32 cellular contexts compared by ENCODE assay signal in the genomic region with DNA sequence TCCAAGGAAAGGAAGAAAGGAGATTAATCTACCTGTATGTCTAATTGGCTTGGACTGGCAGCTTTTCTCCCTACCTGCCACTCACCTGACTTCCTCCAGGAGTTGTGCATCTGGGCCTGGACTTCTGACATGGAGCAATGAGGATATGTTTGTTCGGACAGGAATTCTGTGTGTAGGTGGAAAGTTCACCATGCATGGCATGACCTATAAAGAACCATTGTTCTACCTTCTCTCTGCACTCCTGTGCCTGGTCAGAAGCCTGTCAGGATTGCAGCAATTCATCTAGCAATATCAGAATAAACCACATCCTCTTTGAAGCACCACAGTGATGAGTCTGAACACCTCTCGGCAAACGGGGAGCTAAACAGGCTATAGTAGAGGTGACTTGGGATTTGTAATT. TPM values are rescaled to one million over a fixed set of nuclear protein-coding genes. Genes with fewer than 3 reads are reported as not detected.
"Had no signal": no experiment of that assay in that cellular context is flagged by ENCODE, and none has a peak within 500 bp of the region (broad histone marks: within the 10 kb centered on the region; RNA-seq: fewer than 3 reads in every experiment).

No MANE protein-coding gene starts in this region.

- DNase-seq: activated CD4-positive, alpha-beta memory T cell treated with anti-CD3 and anti-CD28 coated beads for 36 hours; activated CD4-positive, alpha-beta T cell treated with anti-CD3 and anti-CD28 coated beads for 36 hours; activated CD4-positive, alpha-beta T cell treated with anti-CD3 and anti-CD28 coated beads, Interleukin-2, amount 10 ng/mL, durations not matched to agents 24 days and 14 days; activated CD4-positive, CD25-positive, alpha-beta regulatory T cell; activated CD4-positive, CD25-positive, alpha-beta regulatory T cell treated with anti-CD3 and anti-CD28 coated beads, Interleukin-2, amount 50 U/mL, for 72 hours; activated CD8-positive, alpha-beta memory T cell treated with anti-CD3 and anti-CD28 coated beads, Interleukin-2, amount 10 ng/mL, durations not matched to agents 7 days and 5 days; activated CD8-positive, alpha-beta memory T cell treated with anti-CD3 and anti-CD28 coated beads, Interleukin-2, amount 50 U/mL, for 4 hours; activated CD8-positive, alpha-beta T cell treated with anti-CD3 and anti-CD28 coated beads, Interleukin-2, amount 10 ng/mL, durations not matched to agents 7 days and 5 days; activated effector memory CD4-positive, alpha-beta T cell treated with anti-CD3 and anti-CD28 coated beads, Interleukin-2, amount 50 U/mL, for 16 hours; activated naive CD4-positive, alpha-beta T cell treated with anti-CD3 and anti-CD28 coated beads for 36 hours; activated naive CD8-positive, alpha-beta T cell treated with anti-CD3 and anti-CD28 coated beads for 36 hours; activated naive CD8-positive, alpha-beta T cell treated with anti-CD3 and anti-CD28 coated beads, Interleukin-2, amount 50 U/mL, for 24 hours; activated T-cell treated with anti-CD3 and anti-CD28 coated beads, Interleukin-2, amount 50 U/mL, for 1 hour; activated T-cell treated with anti-CD3 and anti-CD28 coated beads, Interleukin-2, amount 50 U/mL, for 48 hours; adrenal gland; amygdala; aorta; body of pancreas; caudate nucleus; colonic mucosa; effector memory CD4-positive, alpha-beta T cell; endodermal cell; foreskin keratinocyte; gastrocnemius medialis; heart right ventricle; T-helper 2 cell had no signal

- H3K27me3 ChIP-seq: adrenal gland, body of pancreas, colonic mucosa, foreskin keratinocyte, gastrocnemius medialis, heart right ventricle had no signal

- H3K4me3 ChIP-seq: adrenal gland, body of pancreas, colonic mucosa, gastrocnemius medialis, heart right ventricle had no signal

- H3K36me3 Mint-ChIP-seq: activated CD4-positive, alpha-beta memory T cell treated with anti-CD3 and anti-CD28 coated beads for 36 hours; activated CD8-positive, alpha-beta memory T cell treated with anti-CD3 and anti-CD28 coated beads, Interleukin-2, amount 10 ng/mL, durations not matched to agents 7 days and 5 days; activated naive CD4-positive, alpha-beta T cell treated with anti-CD3 and anti-CD28 coated beads, Interleukin-2, amount 50 U/mL, for 24 hours; activated naive CD8-positive, alpha-beta T cell treated with anti-CD3 and anti-CD28 coated beads for 36 hours had no signal

- H3K4me1 Mint-ChIP-seq: activated CD4-positive, alpha-beta T cell treated with anti-CD3 and anti-CD28 coated beads for 36 hours; activated CD4-positive, alpha-beta T cell treated with anti-CD3 and anti-CD28 coated beads, Interleukin-2, amount 10 ng/mL, durations not matched to agents 24 days and 14 days; activated CD8-positive, alpha-beta memory T cell treated with anti-CD3 and anti-CD28 coated beads, Interleukin-2, amount 10 ng/mL, durations not matched to agents 7 days and 5 days; activated naive CD4-positive, alpha-beta T cell treated with anti-CD3 and anti-CD28 coated beads, Interleukin-2, amount 50 U/mL, for 24 hours; activated naive CD8-positive, alpha-beta T cell treated with anti-CD3 and anti-CD28 coated beads for 36 hours; activated naive CD8-positive, alpha-beta T cell treated with anti-CD3 and anti-CD28 coated beads, Interleukin-2, amount 50 U/mL, for 24 hours; endodermal cell had no signal

- H3K27ac ChIP-seq: adrenal gland, body of pancreas, colonic mucosa, foreskin keratinocyte, gastrocnemius medialis, heart right ventricle had no signal

- H3K36me3 ChIP-seq: adrenal gland, colonic mucosa, gastrocnemius medialis had no signal

- ATAC-seq: activated CD4-positive, alpha-beta T cell treated with anti-CD3 and anti-CD28 coated beads for 36 hours; activated CD8-positive, alpha-beta memory T cell treated with anti-CD3 and anti-CD28 coated beads, Interleukin-2, amount 10 ng/mL, durations not matched to agents 7 days and 5 days; activated CD8-positive, alpha-beta T cell treated with anti-CD3 and anti-CD28 coated beads, Interleukin-2, amount 10 ng/mL, durations not matched to agents 7 days and 5 days; activated naive CD8-positive, alpha-beta T cell treated with anti-CD3 and anti-CD28 coated beads, Interleukin-2, amount 50 U/mL, for 24 hours; body of pancreas; esophagus mucosa; foreskin keratinocyte; gastrocnemius medialis; heart right ventricle had no signal

- H3K4me1 ChIP-seq: adrenal gland, colonic mucosa, foreskin keratinocyte, gastrocnemius medialis, heart right ventricle had no signal

- H3K9me3 Mint-ChIP-seq: activated CD4-positive, alpha-beta memory T cell treated with anti-CD3 and anti-CD28 coated beads for 36 hours; activated CD4-positive, alpha-beta T cell treated with anti-CD3 and anti-CD28 coated beads, Interleukin-2, amount 10 ng/mL, durations not matched to agents 24 days and 14 days; activated naive CD4-positive, alpha-beta T cell treated with anti-CD3 and anti-CD28 coated beads for 36 hours; activated naive CD4-positive, alpha-beta T cell treated with anti-CD3 and anti-CD28 coated beads, Interleukin-2, amount 50 U/mL, for 24 hours; activated naive CD8-positive, alpha-beta T cell treated with anti-CD3 and anti-CD28 coated beads for 36 hours; activated T-helper 1 cell treated with anti-CD3 and anti-CD28 coated beads, Interleukin-12 subunit alpha, Interleukin-12 subunit beta, Interleukin-2, Interleukin-4 antibody, amounts not matched to agents 30 ng/mL and 10 ng/mL and 1 ng/mL, durations not matched to agents 14 hours and 24 hours and 36 hours; activated T-helper 2 cell treated with anti-CD3 and anti-CD28 coated beads, Interferon-gamma antibody, Interleukin-2, Interleukin-4, amounts not matched to agents 10 μg/mL and 5 μg/mL and 100 μg/mL, durations not matched to agents 14 hours and 24 hours and 36 hours; endodermal cell had no signal

- H3K4me3 Mint-ChIP-seq: activated CD4-positive, alpha-beta memory T cell treated with anti-CD3 and anti-CD28 coated beads for 36 hours; activated CD4-positive, alpha-beta T cell treated with anti-CD3 and anti-CD28 coated beads for 36 hours; activated CD4-positive, alpha-beta T cell treated with anti-CD3 and anti-CD28 coated beads, Interleukin-2, amount 10 ng/mL, durations not matched to agents 24 days and 14 days; activated CD8-positive, alpha-beta memory T cell treated with anti-CD3 and anti-CD28 coated beads, Interleukin-2, amount 10 ng/mL, durations not matched to agents 7 days and 5 days; activated CD8-positive, alpha-beta T cell treated with anti-CD3 and anti-CD28 coated beads, Interleukin-2, amount 10 ng/mL, durations not matched to agents 7 days and 5 days; activated naive CD4-positive, alpha-beta T cell treated with anti-CD3 and anti-CD28 coated beads for 36 hours; activated naive CD4-positive, alpha-beta T cell treated with anti-CD3 and anti-CD28 coated beads, Interleukin-2, amount 50 U/mL, for 24 hours; activated naive CD8-positive, alpha-beta T cell treated with anti-CD3 and anti-CD28 coated beads for 36 hours; activated naive CD8-positive, alpha-beta T cell treated with anti-CD3 and anti-CD28 coated beads, Interleukin-2, amount 50 U/mL, for 24 hours; activated T-helper 1 cell treated with anti-CD3 and anti-CD28 coated beads, Interleukin-12 subunit alpha, Interleukin-12 subunit beta, Interleukin-2, Interleukin-4 antibody, amounts not matched to agents 30 ng/mL and 10 ng/mL and 1 ng/mL, durations not matched to agents 14 hours and 24 hours and 36 hours; endodermal cell had no signal

- H3K27ac Mint-ChIP-seq: activated CD4-positive, alpha-beta memory T cell treated with anti-CD3 and anti-CD28 coated beads for 36 hours; activated CD4-positive, alpha-beta T cell treated with anti-CD3 and anti-CD28 coated beads for 36 hours; activated CD4-positive, alpha-beta T cell treated with anti-CD3 and anti-CD28 coated beads, Interleukin-2, amount 10 ng/mL, durations not matched to agents 24 days and 14 days; activated CD8-positive, alpha-beta memory T cell treated with anti-CD3 and anti-CD28 coated beads, Interleukin-2, amount 10 ng/mL, durations not matched to agents 7 days and 5 days; activated CD8-positive, alpha-beta T cell treated with anti-CD3 and anti-CD28 coated beads, Interleukin-2, amount 10 ng/mL, durations not matched to agents 7 days and 5 days; activated naive CD4-positive, alpha-beta T cell treated with anti-CD3 and anti-CD28 coated beads for 36 hours; activated naive CD4-positive, alpha-beta T cell treated with anti-CD3 and anti-CD28 coated beads, Interleukin-2, amount 50 U/mL, for 24 hours; activated naive CD8-positive, alpha-beta T cell treated with anti-CD3 and anti-CD28 coated beads for 36 hours; activated naive CD8-positive, alpha-beta T cell treated with anti-CD3 and anti-CD28 coated beads, Interleukin-2, amount 50 U/mL, for 24 hours; activated T-helper 1 cell treated with anti-CD3 and anti-CD28 coated beads, Interleukin-12 subunit alpha, Interleukin-12 subunit beta, Interleukin-2, Interleukin-4 antibody, amounts not matched to agents 30 ng/mL and 10 ng/mL and 1 ng/mL, durations not matched to agents 14 hours and 24 hours and 36 hours; activated T-helper 2 cell treated with anti-CD3 and anti-CD28 coated beads, Interferon-gamma antibody, Interleukin-2, Interleukin-4, amounts not matched to agents 10 μg/mL and 5 μg/mL and 100 μg/mL, durations not matched to agents 14 hours and 24 hours and 36 hours; endodermal cell had no signal

- H3K9me3 ChIP-seq: adrenal gland, body of pancreas, colonic mucosa, gastrocnemius medialis, heart right ventricle had no signal

- H3K27me3 Mint-ChIP-seq: activated CD4-positive, alpha-beta memory T cell treated with anti-CD3 and anti-CD28 coated beads for 36 hours; activated CD4-positive, alpha-beta T cell treated with anti-CD3 and anti-CD28 coated beads, Interleukin-2, amount 10 ng/mL, durations not matched to agents 24 days and 14 days; activated CD8-positive, alpha-beta memory T cell treated with anti-CD3 and anti-CD28 coated beads, Interleukin-2, amount 10 ng/mL, durations not matched to agents 7 days and 5 days; activated naive CD4-positive, alpha-beta T cell treated with anti-CD3 and anti-CD28 coated beads, Interleukin-2, amount 50 U/mL, for 24 hours; activated naive CD8-positive, alpha-beta T cell treated with anti-CD3 and anti-CD28 coated beads for 36 hours had no signal

RNA-seq across cellular contexts. Expression of gene CCDC85A, which starts 20.8 kb away (rescaled TPM):
- total RNA-seq: activated CD4-positive, alpha-beta memory T cell treated with anti-CD3 and anti-CD28 coated beads for 36 hours; activated CD4-positive, alpha-beta T cell treated with anti-CD3 and anti-CD28 coated beads for 36 hours; activated CD4-positive, alpha-beta T cell treated with anti-CD3 and anti-CD28 coated beads, Interleukin-2, amount 10 ng/mL, durations not matched to agents 24 days and 14 days; activated CD8-positive, alpha-beta memory T cell treated with anti-CD3 and anti-CD28 coated beads for 36 hours; activated CD8-positive, alpha-beta memory T cell treated with anti-CD3 and anti-CD28 coated beads, Interleukin-2, amount 10 ng/mL, durations not matched to agents 7 days and 5 days; activated CD8-positive, alpha-beta T cell treated with anti-CD3 and anti-CD28 coated beads, Interleukin-2, amount 10 ng/mL, durations not matched to agents 7 days and 5 days; activated naive CD4-positive, alpha-beta T cell treated with anti-CD3 and anti-CD28 coated beads for 36 hours; activated naive CD8-positive, alpha-beta T cell treated with anti-CD3 and anti-CD28 coated beads for 36 hours; activated T-helper 1 cell treated with anti-CD3 and anti-CD28 coated beads, Interleukin-12 subunit alpha, Interleukin-12 subunit beta, Interleukin-2, Interleukin-4 antibody, amounts not matched to agents 30 ng/mL and 10 ng/mL and 1 ng/mL, durations not matched to agents 14 hours and 24 hours and 36 hours; activated T-helper 2 cell treated with anti-CD3 and anti-CD28 coated beads, Interferon-gamma antibody, Interleukin-2, Interleukin-4, amounts not matched to agents 10 μg/mL and 5 μg/mL and 100 μg/mL, durations not matched to agents 14 hours and 24 hours and 36 hours; T-helper 1 cell treated with Interleukin-12 subunit alpha and Interleukin-12 subunit beta and Interleukin-4 antibody, amounts not matched to agents 30 ng/mL and 1 ng/mL, for 36 hours had no signal
